Comparison of ENCODE assay signal across 22 cellular contexts in genomic region chr12:23694920-23695319, GRCh38.
"Had no signal": no experiment of that assay in that cellular context is flagged by ENCODE, and none has a peak within 500 bp of the region (broad histone marks: within the 10 kb centered on the region; RNA-seq: fewer than 3 reads in every experiment).

No MANE protein-coding gene starts in this region.

- H3K4me3 ChIP-seq: neural progenitor cell, ovary, psoas muscle, sigmoid colon, stomach, thoracic aorta, thyroid gland, tibial nerve, upper lobe of left lung, vagina had no signal

- DNase-seq: natural killer cell; occipital lobe; ovary; posterior cingulate gyrus; psoas muscle; right cardiac atrium; sigmoid colon; small intestine; stimulated activated CD4-positive, alpha-beta T cell treated with anti-CD3 and anti-CD28 coated beads, Interleukin-15, amount 100 ng/mL, for 24 hours; stimulated activated CD4-positive, alpha-beta T cell treated with anti-CD3 and anti-CD28 coated beads, Interleukin-2, amount 100 ng/mL, for 24 hours; stimulated activated CD4-positive, alpha-beta T cell treated with anti-CD3 and anti-CD28 coated beads, Interleukin-2, amount 100 ng/mL, for 48 hours; stimulated activated CD4-positive, alpha-beta T cell treated with anti-CD3 and anti-CD28 coated beads, Interleukin-4, amount 100 ng/mL, for 24 hours; stimulated activated naive B cell treated with anti-CD40 and anti-IgM and Interleukin-4, amounts not matched to agents 10 μg/mL and 1 μg/mL and 100 μg/mL, for 72 hours; stimulated activated naive CD4-positive, alpha-beta T cell treated with Interleukin-2 at 50 U/mL for 16 hours; stomach; thyroid gland; trophoblast cell; upper lobe of left lung had no signal
